25 cellular contexts compared by ENCODE assay signal in genomic region chr7:142438923-142439515, GRCh38.
DNase-seq lines count a peak whose midpoint lies in the region; ATAC-seq and TF ChIP-seq lines count a peak whose summit lies in the region.
"Had no signal": no experiment of that assay in that cellular context is flagged by ENCODE, and none has a peak within 500 bp of the region (broad histone marks: within the 10 kb centered on the region; RNA-seq: fewer than 3 reads in every experiment).

No MANE protein-coding gene starts in this region.

- peaks cover 30 to 51% (median 38%) of the 10 kb centered on the region in 10 experiments for H3K4me1 ChIP-seq in BLaER1 treated with 17β-estradiol and CSF1 and Interleukin-3, amounts not matched to agents 10 nM and 100 nM
- H3K4me1 ChIP-seq in mucosa of rectum (ENCODE audit: control insufficient read depth in 2 of 2, insufficient read depth in 2 of 2, low read length in 2 of 2), result peaks cover 5 to 11% of the 10 kb centered on the region in 2 donors
- no peaks in the 10 kb centered on the region for H3K4me1 ChIP-seq in uterus
- H3K4me1 ChIP-seq: prostate gland had no signal

- H3K27ac Mint-ChIP-seq in T-helper 17 cell (peak overlapping the region; percentile 49), progenitor cell of endocrine pancreas (no peak overlapping the region)
- H3K27ac Mint-ChIP-seq: activated CD4-positive, alpha-beta T cell treated with anti-CD3 and anti-CD28 coated beads, Interleukin-2, amount 10 ng/mL, durations not matched to agents 24 days and 14 days; activated naive CD8-positive, alpha-beta T cell treated with anti-CD3 and anti-CD28 coated beads, Interleukin-2, amount 10 ng/mL, durations not matched to agents 7 days and 5 days; naive B cell; WTC11 had no signal

- TF ChIP-seq POLR2A in uterus (IDR thresholded peaks at IDR 0.05), result no peak

- no peak overlapping the region for H3K4me3 Mint-ChIP-seq in T-helper 17 cell
- H3K4me3 Mint-ChIP-seq in progenitor cell of endocrine pancreas (ENCODE audit: low read depth), result no peak overlapping the region
- H3K4me3 Mint-ChIP-seq: activated CD4-positive, alpha-beta T cell treated with anti-CD3 and anti-CD28 coated beads, Interleukin-2, amount 10 ng/mL, durations not matched to agents 24 days and 14 days; activated naive CD8-positive, alpha-beta T cell treated with anti-CD3 and anti-CD28 coated beads, Interleukin-2, amount 10 ng/mL, durations not matched to agents 7 days and 5 days; naive B cell; T-cell; WTC11 had no signal

- intact Hi-C loops in uterus (cut with DNase I; ENCODE audit: low total_unique reads), result no loop called here

- no peak for TF ChIP-seq CTCF in progenitor cell of endocrine pancreas (IDR thresholded peaks at IDR 0.05; ENCODE audit: unreplicated experiment)
- TF ChIP-seq CTCF in uterus (IDR thresholded peaks at IDR 0.05), result no peak

- H3K27me3 Mint-ChIP-seq in T-helper 17 cell, result no peaks in the 10 kb centered on the region
- peaks cover 3% of the 10 kb centered on the region for H3K27me3 Mint-ChIP-seq in progenitor cell of endocrine pancreas
- H3K27me3 Mint-ChIP-seq: activated naive CD8-positive, alpha-beta T cell treated with anti-CD3 and anti-CD28 coated beads, Interleukin-2, amount 10 ng/mL, durations not matched to agents 7 days and 5 days; CD4-positive, alpha-beta memory T cell had no signal

- H3K4me1 Mint-ChIP-seq in T-helper 17 cell (peaks cover 51% of the 10 kb centered on the region), progenitor cell of endocrine pancreas (ENCODE audit: low read depth) (no peaks in the 10 kb centered on the region)

- H3K36me3 Mint-ChIP-seq in T-helper 17 cell (ENCODE audit: low read depth) (no peaks in the 10 kb centered on the region), progenitor cell of endocrine pancreas (ENCODE audit: insufficient read depth) (no peaks in the 10 kb centered on the region)
- H3K36me3 Mint-ChIP-seq: CD4-positive, alpha-beta memory T cell; T-cell; WTC11 had no signal

- H4K20me1 ChIP-seq in BLaER1 treated with 17β-estradiol and CSF1 and Interleukin-3, amounts not matched to agents 10 nM and 100 nM, result 0 out of 22 replicates have a peak, but pooled peaks cover 0 to 3% (median 0%) of the 10 kb centered on the region in 11 experiments

- 0 out of 22 replicates have a peak, but pooled peaks cover 0 to 4% (median 0%) of the 10 kb centered on the region in 11 experiments for H3K36me3 ChIP-seq in BLaER1 treated with 17β-estradiol and CSF1 and Interleukin-3, amounts not matched to agents 10 nM and 100 nM
- no peaks in the 10 kb centered on the region for H3K36me3 ChIP-seq in KOPT-K1 (ENCODE audit: insufficient read depth, low read length)
- no peaks in the 10 kb centered on the region for H3K36me3 ChIP-seq in mucosa of rectum (ENCODE audit: control insufficient read depth in 2 of 2, insufficient read depth in 2 of 2, low read length in 2 of 2)
- no peaks in the 10 kb centered on the region for H3K36me3 ChIP-seq in uterus
- H3K36me3 ChIP-seq: prostate gland had no signal

- DNase-seq in T-helper 17 cell (no peak), progenitor cell of endocrine pancreas (ENCODE audit: low spot score, unreplicated experiment) (no peak), A172 (ENCODE audit: low spot score) (no peak), uterus (no peak)
- DNase-seq: activated CD8-positive, alpha-beta memory T cell treated with anti-CD3 and anti-CD28 coated beads for 24 hours; activated T-cell treated with anti-CD3 and anti-CD28 coated beads for 4 hours; aorta; effector CD8-positive, alpha-beta T cell; naive B cell; NCI-H1417 treated with DMSO at 0.1 percent for 48 hours; NCI-H2029 treated with DMSO at 0.1 percent for 48 hours; NCI-H345; NCI-H748 treated with DMSO at 0.1 percent for 48 hours had no signal

- ATAC-seq in T-helper 17 cell (no peak), HG02870 (IDR thresholded peaks at IDR 0.05; ENCODE audit: unreplicated experiment) (no peak)

- H3K4me3 ChIP-seq in BLaER1 treated with 17β-estradiol and CSF1 and Interleukin-3, amounts not matched to agents 10 nM and 100 nM, result no peak overlapping the region
- H3K4me3 ChIP-seq in mucosa of rectum (ENCODE audit: low read length in 2 of 2), result no peak overlapping the region
- H3K4me3 ChIP-seq in uterus, result no peak overlapping the region
- H3K4me3 ChIP-seq: A549, coronary artery, prostate gland had no signal

- peaks cover 13 to 17% (median 14%) of the 10 kb centered on the region in 11 experiments for H3K9me3 ChIP-seq in BLaER1 treated with 17β-estradiol and CSF1 and Interleukin-3, amounts not matched to agents 10 nM and 100 nM (replicated peaks in 1 of 11)
- H3K9me3 ChIP-seq in KOPT-K1 (ENCODE audit: insufficient read depth, low read length, poor library complexity, severe bottlenecking) (no peaks in the 10 kb centered on the region), T-helper 17 cell (ENCODE audit: control insufficient read depth, low read length, poor library complexity, severe bottlenecking) (no peaks in the 10 kb centered on the region), mucosa of rectum (ENCODE audit: control insufficient read depth in 2 of 2, low read length in 2 of 2) (no peaks in the 10 kb centered on the region), uterus (no peaks in the 10 kb centered on the region)
- H3K9me3 ChIP-seq: A549, prostate gland had no signal

- no peaks in the 10 kb centered on the region for H3K9me3 Mint-ChIP-seq in progenitor cell of endocrine pancreas (ENCODE audit: low read depth)
- H3K9me3 Mint-ChIP-seq: activated CD4-positive, alpha-beta T cell treated with anti-CD3 and anti-CD28 coated beads, Interleukin-2, amount 10 ng/mL, durations not matched to agents 24 days and 14 days; activated naive CD8-positive, alpha-beta T cell treated with anti-CD3 and anti-CD28 coated beads, Interleukin-2, amount 10 ng/mL, durations not matched to agents 7 days and 5 days; CD4-positive, alpha-beta memory T cell; T-cell; WTC11 had no signal

- H3K27me3 ChIP-seq in BLaER1 treated with 17β-estradiol and CSF1 and Interleukin-3, amounts not matched to agents 10 nM and 100 nM, result no peaks in the 10 kb centered on the region
- H3K27me3 ChIP-seq in mucosa of rectum (ENCODE audit: control insufficient read depth in 2 of 2, insufficient read depth in 2 of 2, low read length in 2 of 2) (no peaks in the 10 kb centered on the region), uterus (no peaks in the 10 kb centered on the region)

- H3K9ac ChIP-seq in BLaER1 treated with 17β-estradiol and CSF1 and Interleukin-3, amounts not matched to agents 10 nM and 100 nM, result no peak overlapping the region
- H3K9ac ChIP-seq in mucosa of rectum (ENCODE audit: low read depth in 1 of 2, low read length in 2 of 2), result no peak overlapping the region

- H3K4me2 ChIP-seq in BLaER1 treated with 17β-estradiol and CSF1 and Interleukin-3, amounts not matched to agents 10 nM and 100 nM, result peak overlapping the region; percentile 32 to 84 (median 74); a peak in 17 of 22 replicates
- H3K4me2 ChIP-seq: A549 had no signal

- peak overlapping the region in 2 of 11 experiments; percentile 14; a peak in 1 of 22 replicates for H3K27ac ChIP-seq in BLaER1 treated with 17β-estradiol and CSF1 and Interleukin-3, amounts not matched to agents 10 nM and 100 nM
- peak overlapping the region; percentile 60 for H3K27ac ChIP-seq in KOPT-K1 (ENCODE audit: low read depth, low read length, poor library complexity, severe bottlenecking)
- peak overlapping the region; percentile 19 to 59 for H3K27ac ChIP-seq in mucosa of rectum (ENCODE audit: low read depth in 2 of 2, low read length in 2 of 2)
- no peak overlapping the region for H3K27ac ChIP-seq in uterus
- H3K27ac ChIP-seq: A549, coronary artery, prostate gland had no signal

Comparison
In these comparisons a context has a peak if more than half of its experiments do, and no peak if none do; other contexts are left out.
1. H3K27ac ChIP-seq: peak in KOPT-K1 (single experiment) and mucosa of rectum (2 of 2); none in uterus (0 of 2).